ENCODE assay signal across 11 cellular contexts in the genomic region with DNA sequence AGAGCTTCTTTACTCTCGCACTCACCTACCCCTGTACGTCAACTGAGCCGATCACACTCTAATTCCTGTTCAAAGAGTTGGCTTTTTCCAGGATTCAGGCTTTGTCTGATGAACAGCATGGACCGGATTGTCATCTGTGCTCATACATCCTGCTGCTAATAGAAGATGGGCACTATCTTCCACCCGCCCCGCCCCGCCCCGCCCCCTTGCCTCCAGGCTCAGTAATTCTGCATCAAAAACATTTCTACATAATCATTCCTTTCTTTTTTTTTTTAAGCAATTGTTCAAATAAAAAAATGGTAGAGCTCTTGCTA. TPM values are rescaled to one million over a fixed set of nuclear protein-coding genes. Genes with fewer than 3 reads are reported as not detected.
A peak's percentile ranks its signal among the peaks of the same experiment; 100 is the strongest.
DNase-seq lines count a peak whose midpoint lies in the region; ATAC-seq, FAIRE-seq and TF ChIP-seq lines count a peak whose summit lies in the region.
"Had no signal": no experiment of that assay in that cellular context is flagged by ENCODE, and none has a peak within 500 bp of the region (broad histone marks: within the 10 kb centered on the region; RNA-seq: fewer than 3 reads in every experiment).

No MANE protein-coding gene starts in this region.

- no peak for TF ChIP-seq EP300 in SK-N-SH (IDR thresholded peaks at IDR 0.05; ENCODE audit: borderline replicate concordance in 1 of 2, low read depth in 1 of 2, low read length in 1 of 2)

- H3K27ac ChIP-seq in SK-N-SH (ENCODE audit: low read depth in 2 of 2, low read length in 1 of 2) (peak overlapping the region in 1 of 2 experiments; percentile 58; a peak in 1 of 4 replicates), endothelial cell of umbilical vein (ENCODE audit: insufficient read depth, low read depth, low read length) (no peak overlapping the region), osteoblast (ENCODE audit: low read depth, low read length) (no peak overlapping the region)
- H3K27ac ChIP-seq: parathyroid adenoma had no signal

- H3K9me1 ChIP-seq in endothelial cell of umbilical vein (replicated peaks; ENCODE audit: control insufficient read depth, extremely low read depth, insufficient read depth, low read length) = no peaks in the 10 kb centered on the region

- no peaks in the 10 kb centered on the region for H3K9me2 ChIP-seq in SK-N-SH

- ATAC-seq in HG03135 (IDR thresholded peaks at IDR 0.05; ENCODE audit: unreplicated experiment) = no peak

- H3K4me2 ChIP-seq in SK-N-SH (peak overlapping the region; percentile 93), endothelial cell of umbilical vein (ENCODE audit: insufficient read depth, low read length) (peak overlapping the region; percentile 11), osteoblast (ENCODE audit: insufficient read depth, low read length) (peak overlapping the region; percentile 87)

- H4K20me1 ChIP-seq in SK-N-SH (ENCODE audit: insufficient read depth) = no peaks in the 10 kb centered on the region
- no peaks in the 10 kb centered on the region for H4K20me1 ChIP-seq in endothelial cell of umbilical vein (replicated peaks; ENCODE audit: control insufficient read depth, extremely low read depth, insufficient read depth, low read length)
- H4K20me1 ChIP-seq in osteoblast (ENCODE audit: insufficient read depth, low read length) = no peaks in the 10 kb centered on the region

- H3K4me1 ChIP-seq in SK-N-SH (ENCODE audit: control insufficient read depth in 1 of 2, insufficient read depth in 2 of 2, low read depth in 1 of 2, low read length in 1 of 2) (peaks cover 0 to 4% of the 10 kb centered on the region in 2 experiments; a peak in 2 of 4 replicates), endothelial cell of umbilical vein (ENCODE audit: control insufficient read depth, extremely low read depth, insufficient read depth, low read length) (no peaks in the 10 kb centered on the region), osteoblast (ENCODE audit: insufficient read depth, low read length) (no peaks in the 10 kb centered on the region)
- H3K4me1 ChIP-seq: parathyroid adenoma had no signal

- H3K4me3 ChIP-seq in SK-N-SH (ENCODE audit: low read depth in 2 of 2, low read length in 1 of 2) = peak overlapping the region; percentile 41 to 69
- no peak overlapping the region for H3K4me3 ChIP-seq in endothelial cell of umbilical vein (replicated peaks in 1 of 3; ENCODE audit: insufficient read depth in 1 of 3, low read depth in 1 of 3, low read length in 3 of 3)
- H3K4me3 ChIP-seq in osteoblast (ENCODE audit: insufficient read depth, low read length) = peak overlapping the region; percentile 60

- H2AFZ ChIP-seq in SK-N-SH (ENCODE audit: low read depth) = peak overlapping the region; percentile 89
- peak overlapping the region; percentile 16 for H2AFZ ChIP-seq in endothelial cell of umbilical vein (ENCODE audit: low read depth, low read length)
- peak overlapping the region; percentile 83 for H2AFZ ChIP-seq in osteoblast (ENCODE audit: low read length)
- H2AFZ ChIP-seq: parathyroid adenoma had no signal

- POLR2A ChIA-PET in SK-N-SH (lab: Yijun Ruan, JAX) (no interaction called here), endothelial cell of umbilical vein (lab: Charles Lee) (no interaction called here)

- no peak overlapping the region for H3K9ac ChIP-seq in SK-N-SH
- H3K9ac ChIP-seq in endothelial cell of umbilical vein (replicated peaks; ENCODE audit: extremely low read depth, insufficient read depth, low read length) = no peak overlapping the region
- H3K9ac ChIP-seq: parathyroid adenoma had no signal

- H3K9me3 ChIP-seq in SK-N-SH (no peaks in the 10 kb centered on the region), endothelial cell of umbilical vein (replicated peaks; ENCODE audit: control insufficient read depth, insufficient read depth, low read length) (no peaks in the 10 kb centered on the region), osteoblast (ENCODE audit: low read depth, low read length) (no peaks in the 10 kb centered on the region)

- DNase-seq in GM03348 (ENCODE audit: low spot score) (peak; percentile 9), SK-N-SH (peak; percentile 71), endothelial cell of umbilical vein (ENCODE audit: low read depth, low spot score) (no peak), osteoblast (ENCODE audit: insufficient read length, low spot score, missing footprints) (no peak), NCI-H2081 (lab: John Stamatoyannopoulos, UW) (no peak), NCI-H2081 treated with DMSO at 0.1 percent for 48 hours (lab: John Stamatoyannopoulos, UW) (no peak), kidney tubule cell (ENCODE audit: low spot score) (no peak)
- DNase-seq: NCI-H1417 treated with DMSO at 0.1 percent for 48 hours had no signal

- no peak for FAIRE-seq in endothelial cell of umbilical vein (lab: Jason Lieb, UNC)

- BruUV-seq in endothelial cell of umbilical vein (replicated peaks; lab: Mats Ljungman, UMichigan) = no TSS peak

- no peak for TF ChIP-seq RAD21 in SK-N-SH (IDR thresholded peaks at IDR 0.05; ENCODE audit: low read length)

- H3F3A ChIP-seq in SK-N-SH (replicated peaks; ENCODE audit: insufficient read depth) = no peaks in the 10 kb centered on the region

- no peak for TF ChIP-seq POLR2A in endothelial cell of umbilical vein (IDR thresholded peaks at IDR 0.05; ENCODE audit: low read depth, low read length)

- no peak for TF ChIP-seq CTCF in SK-N-SH (IDR thresholded peaks at IDR 0.05)
- no peak for TF ChIP-seq CTCF in endothelial cell of umbilical vein (IDR thresholded peaks at IDR 0.05; ENCODE audit: extremely low read depth in 1 of 2, insufficient read depth in 1 of 2, low read depth in 1 of 2, low read length in 2 of 2)
- no peak for TF ChIP-seq CTCF in osteoblast (IDR thresholded peaks at IDR 0.05; ENCODE audit: extremely low read depth, low read depth, low read length)

- no peaks in the 10 kb centered on the region for H3K79me2 ChIP-seq in SK-N-SH (ENCODE audit: insufficient read depth)
- no peaks in the 10 kb centered on the region for H3K79me2 ChIP-seq in endothelial cell of umbilical vein (ENCODE audit: control insufficient read depth, insufficient read depth, low read length)
- no peaks in the 10 kb centered on the region for H3K79me2 ChIP-seq in osteoblast (ENCODE audit: insufficient read depth, low read length)
- H3K79me2 ChIP-seq: parathyroid adenoma had no signal

- 12% methylated on average over 8 of the region's 8 CpGs for WGBS in SK-N-SH (ENCODE audit: low lambda C conversion rate)

- intact Hi-C loops in endothelial cell of umbilical vein (cut with micrococcal nuclease) = no loop called here

- CTCF ChIA-PET in SK-N-SH (lab: Yijun Ruan, JAX) (interaction anchor here (1.1 to 1.6 kb wide), 3 partner anchors 8 to 566 kb away, joined by 3 to 10 read pairs (median 5); no protein-coding TSS in a partner anchor), endothelial cell of umbilical vein (lab: Charles Lee) (interaction anchor here (0.6 to 1.4 kb wide), 5 partner anchors 8 to 458 kb away, joined by 3 to 5 read pairs (median 4); no protein-coding TSS in a partner anchor)

- H3K27me3 ChIP-seq in SK-N-SH (ENCODE audit: insufficient read depth) = peaks cover 6% of the 10 kb centered on the region
- H3K27me3 ChIP-seq in endothelial cell of umbilical vein (ENCODE audit: control insufficient read depth in 2 of 2, insufficient read depth in 2 of 2, low read length in 2 of 2) = peaks cover 18 to 25% of the 10 kb centered on the region in 2 experiments
- peaks cover 53% of the 10 kb centered on the region for H3K27me3 ChIP-seq in osteoblast (ENCODE audit: insufficient read depth, low read length)

- dilution Hi-C loops in endothelial cell of umbilical vein (cut with MboI; ENCODE audit: extremely low pct_ligation_motif_present, low sequenced_read_pairs) = no loop called here

- no peaks in the 10 kb centered on the region for H3K36me3 ChIP-seq in SK-N-SH (replicated peaks in 1 of 2; ENCODE audit: control insufficient read depth in 1 of 2, insufficient read depth in 2 of 2, low read length in 1 of 2)
- no peaks in the 10 kb centered on the region for H3K36me3 ChIP-seq in endothelial cell of umbilical vein (ENCODE audit: control insufficient read depth in 2 of 2, extremely low read depth in 1 of 2, insufficient read depth in 2 of 2, low read length in 2 of 2)
- no peaks in the 10 kb centered on the region for H3K36me3 ChIP-seq in osteoblast (ENCODE audit: insufficient read depth, low read length)

TF ChIP-seq in SK-N-SH, 30 proteins besides CTCF, POLR2A, EP300 and RAD21 (continues in another document):
- no peak; the same call in 1 of the 2 replicates for TF ChIP-seq MXI1 (IDR thresholded peaks at IDR 0.05; ENCODE audit: low read depth, low read length)
- no peak for TF ChIP-seq JUND (IDR thresholded peaks at IDR 0.05)
- TF ChIP-seq TAF1 (IDR thresholded peaks at IDR 0.05; ENCODE audit: borderline replicate concordance, low read depth, low read length) = no peak

TF ChIP-seq in endothelial cell of umbilical vein, 7 proteins besides CTCF, POLR2A, EP300 and RAD21 (continues in another document):
- TF ChIP-seq JUN (IDR thresholded peaks at IDR 0.05; ENCODE audit: borderline replicate concordance, insufficient read depth, insufficient read length, low read depth) = no peak
- no peak for TF ChIP-seq FOS (IDR thresholded peaks at IDR 0.05; ENCODE audit: borderline replicate concordance, insufficient read depth, low read length)

RNA-seq across cellular contexts. Expression of a gene that starts 12.0 kb away (rescaled TPM):
- polyA plus RNA-seq in SK-N-SH (2012; rRNA removed) = not detected in 2 replicates
- not detected in 2 replicates for polyA plus RNA-seq in SK-N-SH (2012; cell fraction: cytosol; rRNA removed)
- polyA plus RNA-seq in SK-N-SH (2012; cell fraction: nucleus; rRNA removed) = not detected in 2 replicates
- not detected in 2 replicates for total RNA-seq in endothelial cell of umbilical vein
- not detected in 2 replicates for polyA plus RNA-seq in endothelial cell of umbilical vein
- polyA plus RNA-seq in endothelial cell of umbilical vein (2011; cell fraction: cytosol; rRNA removed) = not detected in 2 replicates
- not detected in 2 replicates for polyA plus RNA-seq in endothelial cell of umbilical vein (2011; cell fraction: nucleus; rRNA removed)
- polyA plus RNA-seq in endothelial cell of umbilical vein (2012) = not detected in 2 replicates
- polyA minus RNA-seq in endothelial cell of umbilical vein = not detected in 2 replicates
- polyA minus RNA-seq in endothelial cell of umbilical vein (2011; cell fraction: cytosol; rRNA and poly(A)+ RNA removed) = not detected
- polyA minus RNA-seq in endothelial cell of umbilical vein (2011; cell fraction: nucleus; rRNA and poly(A)+ RNA removed) = not detected in 2 replicates
- total RNA-seq in osteoblast = not detected in 2 replicates
- total RNA-seq: H4 had no signal

RNA-seq across cellular contexts. Expression of a gene that starts 22.9 kb away (rescaled TPM):
- polyA plus RNA-seq in SK-N-SH (2012; rRNA removed) (4.8 TPM in 2 replicates), endothelial cell of umbilical vein (9.9 and 10.1 TPM in 2 replicates)
- 6.9 and 9.4 TPM in 2 replicates for polyA plus RNA-seq in SK-N-SH (2012; cell fraction: cytosol; rRNA removed)
- 0.90 and 1.2 TPM in 2 replicates for polyA plus RNA-seq in SK-N-SH (2012; cell fraction: nucleus; rRNA removed)
- total RNA-seq in endothelial cell of umbilical vein (20.5 and 24.2 TPM in 2 replicates), osteoblast (0.88 and 1.1 TPM in 2 replicates)
- polyA plus RNA-seq in endothelial cell of umbilical vein (2011; cell fraction: cytosol; rRNA removed) = 9.8 and 10.7 TPM in 2 replicates
- 4.0 and 7.6 TPM in 2 replicates for polyA plus RNA-seq in endothelial cell of umbilical vein (2011; cell fraction: nucleus; rRNA removed)
- 9.0 and 21.5 TPM in 2 replicates for polyA plus RNA-seq in endothelial cell of umbilical vein (2012)
- 10.1 and 10.4 TPM in 2 replicates for polyA minus RNA-seq in endothelial cell of umbilical vein
- 8.9 TPM for polyA minus RNA-seq in endothelial cell of umbilical vein (2011; cell fraction: cytosol; rRNA and poly(A)+ RNA removed)
- polyA minus RNA-seq in endothelial cell of umbilical vein (2011; cell fraction: nucleus; rRNA and poly(A)+ RNA removed) = 11.5 and 14.9 TPM in 2 replicates

Comparison
In these comparisons a context has a peak if more than half of its experiments do, and no peak if none do; other contexts are left out.
1. DNase-seq: peak in GM03348 (single experiment) and SK-N-SH (single experiment); none in endothelial cell of umbilical vein (single experiment), osteoblast (single experiment), NCI-H2081 (0 of 2), NCI-H2081 treated with DMSO at 0.1 percent for 48 hours (single experiment) and kidney tubule cell (single experiment).
2. H2AFZ ChIP-seq: peak in every context shown above with its lines; median percentile 89 in SK-N-SH; 83 in osteoblast; 16 in endothelial cell of umbilical vein.
3. H3K4me2 ChIP-seq: peak in every context shown above with its lines; median percentile 93 in SK-N-SH; 87 in osteoblast; 11 in endothelial cell of umbilical vein.
4. H3K4me3 ChIP-seq: peak in SK-N-SH (2 of 2) and osteoblast (single experiment); none in endothelial cell of umbilical vein (0 of 3).
5. RNA of a gene that starts 22.9 kb away (total RNA-seq): 20.5 to 24.2 TPM in endothelial cell of umbilical vein; 0.88 to 1.1 TPM in osteoblast; every median in the first group is over 10 times any median in the second.